ENCODE assay signal across 8 cellular contexts in genomic region chr1:9689011-9689706, GRCh38. TPM values are rescaled to one million over a fixed set of nuclear protein-coding genes. Genes with fewer than 3 reads are reported as not detected.
DNase-seq lines count a peak whose midpoint lies in the region; ATAC-seq and TF ChIP-seq lines count a peak whose summit lies in the region.

No MANE protein-coding gene starts in this region.

- peaks cover 29% of the 10 kb centered on the region for H3K4me1 Mint-ChIP-seq in GM23338
- peaks cover 75 to 85% of the 10 kb centered on the region in 2 donors for H3K4me1 Mint-ChIP-seq in immature natural killer cell

- peaks cover 41% of the 10 kb centered on the region for H3K36me3 ChIP-seq in DND-41 (ENCODE audit: insufficient read depth, low read length)
- H3K36me3 ChIP-seq in GM23338 (ENCODE audit: insufficient read depth) = no peaks in the 10 kb centered on the region; the same call in 1 of the 2 replicates
- no peaks in the 10 kb centered on the region; the same call in 1 of the 2 replicates for H3K36me3 ChIP-seq in WERI-Rb-1
- H3K36me3 ChIP-seq in breast epithelium = no peaks in the 10 kb centered on the region
- H3K36me3 ChIP-seq in spleen = peaks cover 0 to 32% (median 13%) of the 10 kb centered on the region in 6 donors

- DNase-seq in DND-41 (peak; percentile 82), GM23338 (ENCODE audit: low spot score) (peak; percentile 94), MV-4-11 (lab: John Stamatoyannopoulos, UW) (peak; percentile 22), WERI-Rb-1 (peak; percentile 85), breast epithelium (ENCODE audit: low spot score in 2 of 2) (peak; percentile 64 to 79), immature natural killer cell (peak; percentile 77 to 80 (median 80)), spleen (peak; percentile 96), GOT3 (lab: John Stamatoyannopoulos, UW) (no peak)

- H3K9me3 ChIP-seq in DND-41 (ENCODE audit: insufficient read depth, low read length, severe bottlenecking) (no peaks in the 10 kb centered on the region), WERI-Rb-1 (ENCODE audit: severe bottlenecking) (no peaks in the 10 kb centered on the region), breast epithelium (no peaks in the 10 kb centered on the region), spleen (no peaks in the 10 kb centered on the region)

- H3K9me3 Mint-ChIP-seq in GM23338 (no peaks in the 10 kb centered on the region; the same call in 2 of the 3 replicates), immature natural killer cell (no peaks in the 10 kb centered on the region)

- intact Hi-C loops in breast epithelium (cut with DNase I; ENCODE audit: low total_unique reads) = no loop called here
- intact Hi-C loops in spleen (cut with DNase I; ENCODE audit: low total_unique reads) = no loop called here

- H3K36me3 Mint-ChIP-seq in GM23338 (ENCODE audit: low read depth) (no peaks in the 10 kb centered on the region; the same call in 2 of the 3 replicates), immature natural killer cell (peaks cover 0 to 11% (median 11%) of the 10 kb centered on the region in 3 donors)

- ATAC-seq in DND-41 (ENCODE audit: insufficient read depth, low read depth) (peak; percentile 85), GM23338 (peak; percentile 58)

- H3K79me2 ChIP-seq in DND-41 (ENCODE audit: insufficient read depth, low read length) = peaks cover 93% of the 10 kb centered on the region
- no peaks in the 10 kb centered on the region for H3K79me2 ChIP-seq in GM23338 (replicated peaks; ENCODE audit: insufficient read depth)

- H3K9me2 ChIP-seq in GM23338 (ENCODE audit: insufficient read depth) = no peaks in the 10 kb centered on the region

- TF ChIP-seq POLR2A in breast epithelium (IDR thresholded peaks at IDR 0.05) = no peak
- TF ChIP-seq POLR2A in spleen (IDR thresholded peaks at IDR 0.05) = no peak

- peaks cover 29% of the 10 kb centered on the region for H3K27me3 Mint-ChIP-seq in GM23338 (ENCODE audit: insufficient read depth, low read depth, poor library complexity)
- peaks cover 2 to 10% (median 2%) of the 10 kb centered on the region in 3 donors for H3K27me3 Mint-ChIP-seq in immature natural killer cell (ENCODE audit: low read depth in 3 of 3)

- H3K4me2 ChIP-seq in DND-41 (ENCODE audit: insufficient read depth, low read length) = peak overlapping the region; percentile 81
- H3K4me2 ChIP-seq in GM23338 = peak overlapping the region; percentile 96

- H2AFZ ChIP-seq in DND-41 (ENCODE audit: low read depth, low read length) = no peak overlapping the region; the same call in 1 of the 2 replicates
- peak overlapping the region; percentile 99 for H2AFZ ChIP-seq in GM23338

- H3K4me1 ChIP-seq in DND-41 (ENCODE audit: insufficient read depth, low read length) (peaks cover 30% of the 10 kb centered on the region), GM23338 (ENCODE audit: insufficient read depth) (peaks cover 34% of the 10 kb centered on the region), breast epithelium (peaks cover 0 to 9% of the 10 kb centered on the region in 2 donors), spleen (peaks cover 46 to 98% (median 74%) of the 10 kb centered on the region in 6 donors)

- peak overlapping the region; percentile 58 for H3K27ac ChIP-seq in DND-41 (ENCODE audit: low read length)
- no peak overlapping the region for H3K27ac ChIP-seq in GM23338 (ENCODE audit: low read depth)
- peak overlapping the region; percentile 42 for H3K27ac ChIP-seq in WERI-Rb-1
- H3K27ac ChIP-seq in breast epithelium = peak overlapping the region; percentile 51 to 70
- peak overlapping the region in 5 of 8 donors; percentile 38 to 85 (median 70) for H3K27ac ChIP-seq in spleen

- 1 to 7% (median 5%) methylated on average over 36 to 72 of the region's 72 CpGs for WGBS in spleen, 5 donors

- peaks cover 28% of the 10 kb centered on the region; the same call in 1 of the 2 replicates for H3F3A ChIP-seq in GM23338 (replicated peaks; ENCODE audit: low read depth)

- H3K9ac ChIP-seq in DND-41 (ENCODE audit: low read depth, low read length) = peak overlapping the region; percentile 52

- H4K20me1 ChIP-seq in DND-41 (ENCODE audit: insufficient read depth, low read length) (peaks cover 73% of the 10 kb centered on the region), GM23338 (replicated peaks; ENCODE audit: insufficient read depth) (no peaks in the 10 kb centered on the region; the same call in 1 of the 2 replicates)

- no peaks in the 10 kb centered on the region for H3K27me3 ChIP-seq in DND-41 (ENCODE audit: insufficient read depth, low read length, poor library complexity)
- peaks cover 30% of the 10 kb centered on the region for H3K27me3 ChIP-seq in GM23338 (ENCODE audit: insufficient read depth)
- H3K27me3 ChIP-seq in WERI-Rb-1 (ENCODE audit: insufficient read depth, low read depth, severe bottlenecking) = peaks cover 6% of the 10 kb centered on the region
- H3K27me3 ChIP-seq in breast epithelium = no peaks in the 10 kb centered on the region
- H3K27me3 ChIP-seq in spleen (replicated peaks in 1 of 7) = peaks cover 0 to 10% (median 0%) of the 10 kb centered on the region in 7 donors

- no peak for TF ChIP-seq CTCF in DND-41 (IDR thresholded peaks at IDR 0.05; ENCODE audit: borderline replicate concordance, extremely low read depth, low read length, poor library complexity, severe bottlenecking)
- TF ChIP-seq CTCF in GM23338 (conservative IDR thresholded peaks at IDR 0.05; ENCODE audit: low read depth in 2 of 2) = no peak
- TF ChIP-seq CTCF in WERI-Rb-1 (IDR thresholded peaks at IDR 0.05; ENCODE audit: low read depth, low read length) = no peak
- TF ChIP-seq CTCF in breast epithelium (IDR thresholded peaks at IDR 0.05) = no peak
- no peak for TF ChIP-seq CTCF in spleen (IDR thresholded peaks at IDR 0.05 in 8 of 11, conservative IDR thresholded peaks at IDR 0.05 in 3 of 11)

- H3K27ac Mint-ChIP-seq in GM23338 (no peak overlapping the region), immature natural killer cell (peak overlapping the region; percentile 84 to 95 (median 88))

- H3K4me3 Mint-ChIP-seq in GM23338 (peak overlapping the region; percentile 84), immature natural killer cell (peak overlapping the region; percentile 80 to 96 (median 83))

- H3K4me3 ChIP-seq in DND-41 (ENCODE audit: low read depth in 1 of 2, low read length in 2 of 2) (peak overlapping the region; percentile 38 to 56; a peak in 3 of 4 replicates), GM23338 (peak overlapping the region; percentile 97), WERI-Rb-1 (ENCODE audit: low read depth, low read length) (peak overlapping the region; percentile 55), breast epithelium (peak overlapping the region; percentile 62 to 97 (median 86)), spleen (peak overlapping the region; percentile 43 to 81 (median 60))

TF ChIP-seq in GM23338, 12 proteins besides CTCF, POLR2A, EP300 and RAD21:
- TF ChIP-seq REST (IDR thresholded peaks at IDR 0.05; ENCODE audit: unreplicated experiment) (no peak), JUNB (IDR thresholded peaks at IDR 0.05; ENCODE audit: unreplicated experiment) (peak; percentile 92)
TF ChIP-seq in GM23338: peak in this region for 1.

RNA-seq across cellular contexts. Expression of gene PIK3CD, which starts 37.6 kb away (rescaled TPM):
- total RNA-seq in GM23338 (2014; rRNA removed; shearing (Covaris generic)) = 16.8 and 32.1 TPM in 2 replicates
- polyA plus RNA-seq in GM23338 (2016; fragmentation: Nextera tagmentation; extraction: Ambion mirVana) (6.6 and 7.8 TPM in 2 replicates), immature natural killer cell (100 to 1,000 TPM in 1 of 3 donors, 10 to 100 TPM in 2; 43.4 to 133 (median 49.0) TPM), spleen (10 to 100 TPM; 26.8 to 52.1 (median 43.2) TPM)
- total RNA-seq in breast epithelium (10 to 100 TPM in 2 of 3 donors, 1 to 10 TPM in 1; 8.2 to 12.1 (median 11.9) TPM), spleen (100 to 1,000 TPM in 5 of 7 donors, 10 to 100 TPM in 2; 89.4 to 186 (median 130) TPM)

Comparison
In these comparisons a context has a peak if more than half of its experiments do, and no peak if none do; other contexts are left out.
1. H3K4me3 ChIP-seq: peak in every context shown above with its lines; median percentile 97 in GM23338; 86 in breast epithelium; 60 in spleen; 55 in WERI-Rb-1; 47 in DND-41.